1 cellular context compared by ENCODE assay signal in genomic region chr1:184975208-184975875, GRCh38.
TF ChIP-seq lines count a peak whose summit lies in the region.

No MANE protein-coding gene starts in this region.

TF ChIP-seq in K562, 482 proteins besides CTCF, POLR2A, EP300 and RAD21 (continued from another document):
- TF ChIP-seq TRIM24 (IDR thresholded peaks at IDR 0.05) (0 out of 4 replicates have a peak, but pooled peaks of 1 of the 2 experiments have one; percentile 17), IRF1 (CRISPR knock-in tag; IDR thresholded peaks at IDR 0.05; ENCODE audit: borderline replicate concordance) (no peak), CHD4 (IDR thresholded peaks at IDR 0.05; ENCODE audit: insufficient read depth, insufficient replicate concordance, low read depth, low read length, poor library complexity, severe bottlenecking) (no peak), E2F6 (IDR thresholded peaks at IDR 0.05; ENCODE audit: borderline replicate concordance in 1 of 2, extremely low read depth in 1 of 2, insufficient read depth in 1 of 2, insufficient read length in 1 of 2, low read depth in 1 of 2, low read length in 1 of 2, poor library complexity in 1 of 2, severe bottlenecking in 1 of 2) (no peak), CEBPB (tag; IDR thresholded peaks at IDR 0.05) (0 out of 2 replicates have a peak, but pooled peaks have one; percentile 30), ZNF184 (CRISPR knock-in tag; IDR thresholded peaks at IDR 0.05) (no peak), MAFG (tag; conservative IDR thresholded peaks at IDR 0.05) (0 out of 2 replicates have a peak, but pooled peaks have one; percentile 8), PTRF (tag; IDR thresholded peaks at IDR 0.05) (no peak), STAT5A (IDR thresholded peaks at IDR 0.05; ENCODE audit: borderline replicate concordance, low read length) (no peak), ZNF507 (tag; conservative IDR thresholded peaks at IDR 0.05) (no peak), ZNF24 (IDR thresholded peaks at IDR 0.05) (no peak), POLR2H (tag; IDR thresholded peaks at IDR 0.05; ENCODE audit: low read depth) (no peak), ZNF316 (IDR thresholded peaks at IDR 0.05) (peak; percentile 88), ZNF12 (CRISPR knock-in tag; IDR thresholded peaks at IDR 0.05) (no peak), HSF4 (CRISPR knock-in tag; IDR thresholded peaks at IDR 0.05; ENCODE audit: borderline replicate concordance) (no peak), E2F3 (CRISPR knock-in tag; IDR thresholded peaks at IDR 0.05) (no peak), CHCHD3 (CRISPR knock-in tag; IDR thresholded peaks at IDR 0.05) (no peak), YBX1 (IDR thresholded peaks at IDR 0.05) (no peak), KDM1A (IDR thresholded peaks at IDR 0.05) (no peak), RBM22 (IDR thresholded peaks at IDR 0.05; ENCODE audit: low read depth, low read length, poor library complexity, severe bottlenecking) (no peak), MBD1 (CRISPR knock-in tag; IDR thresholded peaks at IDR 0.05) (no peak), ARID2 (IDR thresholded peaks at IDR 0.05) (no peak), MYNN (IDR thresholded peaks at IDR 0.05) (no peak), MYNN (CRISPR knock-in tag; IDR thresholded peaks at IDR 0.05) (no peak), C11orf30 (IDR thresholded peaks at IDR 0.05; ENCODE audit: low read depth) (peak; percentile 83)
- TF ChIP-seq, protein P1, sequence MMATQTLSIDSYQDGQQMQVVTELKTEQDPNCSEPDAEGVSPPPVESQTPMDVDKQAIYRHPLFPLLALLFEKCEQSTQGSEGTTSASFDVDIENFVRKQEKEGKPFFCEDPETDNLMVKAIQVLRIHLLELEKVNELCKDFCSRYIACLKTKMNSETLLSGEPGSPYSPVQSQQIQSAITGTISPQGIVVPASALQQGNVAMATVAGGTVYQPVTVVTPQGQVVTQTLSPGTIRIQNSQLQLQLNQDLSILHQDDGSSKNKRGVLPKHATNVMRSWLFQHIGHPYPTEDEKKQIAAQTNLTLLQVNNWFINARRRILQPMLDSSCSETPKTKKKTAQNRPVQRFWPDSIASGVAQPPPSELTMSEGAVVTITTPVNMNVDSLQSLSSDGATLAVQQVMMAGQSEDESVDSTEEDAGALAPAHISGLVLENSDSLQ (IDR thresholded peaks at IDR 0.05): peak; percentile 35; the same call in 1 of the 2 replicates
- TF ChIP-seq, protein P2, sequence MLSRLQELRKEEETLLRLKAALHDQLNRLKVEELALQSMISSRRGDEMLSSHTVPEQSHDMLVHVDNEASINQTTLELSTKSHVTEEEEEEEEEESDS (CRISPR knock-in tag; IDR thresholded peaks at IDR 0.05): no peak
- TF ChIP-seq, protein P3, sequence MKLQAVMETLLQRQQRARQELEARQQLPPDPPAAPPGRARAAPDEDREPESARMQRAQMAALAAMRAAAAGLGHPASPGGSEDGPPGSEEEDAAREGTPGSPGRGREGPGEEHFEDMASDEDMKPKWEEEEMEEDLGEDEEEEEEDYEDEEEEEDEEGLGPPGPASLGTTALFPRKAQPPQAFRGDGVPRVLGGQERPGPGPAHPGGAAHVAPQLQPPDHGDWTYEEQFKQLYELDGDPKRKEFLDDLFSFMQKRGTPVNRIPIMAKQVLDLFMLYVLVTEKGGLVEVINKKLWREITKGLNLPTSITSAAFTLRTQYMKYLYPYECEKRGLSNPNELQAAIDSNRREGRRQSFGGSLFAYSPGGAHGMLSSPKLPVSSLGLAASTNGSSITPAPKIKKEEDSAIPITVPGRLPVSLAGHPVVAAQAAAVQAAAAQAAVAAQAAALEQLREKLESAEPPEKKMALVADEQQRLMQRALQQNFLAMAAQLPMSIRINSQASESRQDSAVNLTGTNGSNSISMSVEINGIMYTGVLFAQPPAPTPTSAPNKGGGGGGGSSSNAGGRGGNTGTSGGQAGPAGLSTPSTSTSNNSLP (IDR thresholded peaks at IDR 0.05; ENCODE audit: borderline replicate concordance, low read depth, low read length): no peak
